In the genomic region with DNA sequence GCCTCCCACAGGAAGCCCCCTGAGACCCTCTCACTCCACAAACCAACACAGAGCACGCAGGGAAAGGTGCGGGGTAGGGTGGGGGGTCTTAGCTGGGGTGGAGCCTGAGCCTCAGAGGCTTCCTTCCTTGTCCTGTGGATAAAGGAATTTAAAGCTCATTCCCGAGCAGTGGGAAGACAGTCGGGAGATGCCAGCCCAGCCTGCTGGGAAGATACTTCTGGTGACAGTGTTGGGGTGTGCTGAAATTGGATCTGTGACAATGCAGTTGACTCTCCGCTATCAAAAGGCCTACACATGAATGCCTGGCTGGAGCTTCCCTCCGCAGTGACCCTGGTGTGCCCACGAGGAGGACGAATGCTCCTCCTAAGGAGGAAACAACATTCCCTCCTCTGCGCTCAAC, we compare ENCODE assay signal across 23 cellular contexts. TPM values are rescaled to one million over a fixed set of nuclear protein-coding genes. Genes with fewer than 3 reads are reported as not detected.
DNase-seq lines count a peak whose midpoint lies in the region; ATAC-seq and TF ChIP-seq lines count a peak whose summit lies in the region.
"Had no signal": no experiment of that assay in that cellular context is flagged by ENCODE, and none has a peak within 500 bp of the region (broad histone marks: within the 10 kb centered on the region; RNA-seq: fewer than 3 reads in every experiment).

No MANE protein-coding gene starts in this region.

- TF ChIP-seq CTCF in WTC11 (IDR thresholded peaks at IDR 0.05) (no peak), smooth muscle cell (IDR thresholded peaks at IDR 0.05; ENCODE audit: borderline replicate concordance, insufficient read depth, poor library complexity, severe bottlenecking) (no peak), HFFc6 (IDR thresholded peaks at IDR 0.05) (no peak)

- no peaks in the 10 kb centered on the region for H3K9me3 Mint-ChIP-seq in activated CD8-positive, alpha-beta memory T cell treated with anti-CD3 and anti-CD28 coated beads, Interleukin-2, amount 10 ng/mL, durations not matched to agents 7 days and 5 days (ENCODE audit: low read depth)
- H3K9me3 Mint-ChIP-seq in WTC11 (no peaks in the 10 kb centered on the region), HFFc6 (peaks cover 60% of the 10 kb centered on the region)
- H3K9me3 Mint-ChIP-seq in stimulated activated effector memory CD8-positive, alpha-beta T cell treated with anti-CD3 and anti-CD28 coated beads, Interleukin-12 subunit alpha, Interleukin-12 subunit beta, amount 100 ng/mL, for 72 hours, result no peaks in the 10 kb centered on the region
- H3K9me3 Mint-ChIP-seq: CD4-positive, alpha-beta memory T cell had no signal

- H3K27ac Mint-ChIP-seq in activated CD8-positive, alpha-beta memory T cell treated with anti-CD3 and anti-CD28 coated beads, Interleukin-2, amount 10 ng/mL, durations not matched to agents 7 days and 5 days, result peak overlapping the region; percentile 56
- H3K27ac Mint-ChIP-seq in WTC11, result peak overlapping the region; percentile 42
- H3K27ac Mint-ChIP-seq in stimulated activated effector memory CD8-positive, alpha-beta T cell treated with anti-CD3 and anti-CD28 coated beads, Interleukin-12 subunit alpha, Interleukin-12 subunit beta, amount 100 ng/mL, for 72 hours, result peak overlapping the region; percentile 45
- no peak overlapping the region for H3K27ac Mint-ChIP-seq in HFFc6

- 66% methylated on average over 9 of the region's 9 CpGs for WGBS in smooth muscle cell (ENCODE audit: low lambda C conversion rate)

- H2AFZ ChIP-seq in smooth muscle cell (ENCODE audit: low read depth), result no peak overlapping the region

- no peaks in the 10 kb centered on the region for H4K20me1 ChIP-seq in smooth muscle cell (ENCODE audit: low read depth)

- H3K27ac ChIP-seq in iPS-20b (ENCODE audit: low read length), result no peak overlapping the region
- no peak overlapping the region for H3K27ac ChIP-seq in smooth muscle cell (ENCODE audit: low read depth)
- H3K27ac ChIP-seq: A549, HL-60, KMS-11 had no signal

- no peaks in the 10 kb centered on the region for H3K27me3 Mint-ChIP-seq in activated CD8-positive, alpha-beta memory T cell treated with anti-CD3 and anti-CD28 coated beads, Interleukin-2, amount 10 ng/mL, durations not matched to agents 7 days and 5 days
- H3K27me3 Mint-ChIP-seq in WTC11 (ENCODE audit: low read depth) (no peaks in the 10 kb centered on the region), HFFc6 (ENCODE audit: insufficient read depth) (peaks cover 2% of the 10 kb centered on the region)
- H3K27me3 Mint-ChIP-seq: CD4-positive, alpha-beta memory T cell had no signal

- ATAC-seq in activated CD8-positive, alpha-beta memory T cell treated with anti-CD3 and anti-CD28 coated beads, Interleukin-2, amount 10 ng/mL, durations not matched to agents 7 days and 5 days, result no peak
- ATAC-seq in WTC11, result peak; percentile 62
- no peak for ATAC-seq in stimulated activated effector memory CD8-positive, alpha-beta T cell treated with anti-CD3 and anti-CD28 coated beads, Interleukin-12 subunit alpha, Interleukin-12 subunit beta, amount 100 ng/mL, for 72 hours
- ATAC-seq: A549 had no signal

- CTCF ChIA-PET in activated CD8-positive, alpha-beta memory T cell treated with anti-CD3 and anti-CD28 coated beads, Interleukin-2, amount 10 ng/mL, durations not matched to agents 7 days and 5 days (lab: Charles Lee), result interaction anchor here (0.8 to 1.0 kb wide), 3 partner anchors 13 to 176 kb away, joined by 3 read pairs; no protein-coding TSS in a partner anchor
- CTCF ChIA-PET in WTC11 (lab: Charles Lee), result interaction anchor here (1.0 to 3.2 kb wide), 9 partner anchors 13 to 173 kb away, joined by 3 to 10 read pairs (median 4); no protein-coding TSS in a partner anchor

- DNase-seq in activated CD8-positive, alpha-beta memory T cell treated with anti-CD3 and anti-CD28 coated beads, Interleukin-2, amount 10 ng/mL, durations not matched to agents 7 days and 5 days, result no peak
- DNase-seq in activated CD8-positive, alpha-beta memory T cell treated with anti-CD3 and anti-CD28 coated beads, Interleukin-2, amount 50 U/mL, for 4 hours, result no peak
- DNase-seq in WTC11 (ENCODE audit: low spot score) (no peak), smooth muscle cell (lab: John Stamatoyannopoulos, UW; ENCODE audit: unreplicated experiment) (no peak), HFFc6 (no peak)
- no peak for DNase-seq in stimulated activated effector memory CD8-positive, alpha-beta T cell treated with anti-CD3 and anti-CD28 coated beads, Interleukin-12 subunit alpha, Interleukin-12 subunit beta, amount 100 ng/mL, for 72 hours (ENCODE audit: low spot score in 2 of 2)
- DNase-seq: Calu3; CD4-positive, alpha-beta memory T cell; DMS53; EL; MV-4-11; NCI-H1694 treated with DMSO at 0.1 percent for 48 hours; NCI-H510A treated with DMSO at 0.1 percent for 48 hours; NCI-H774; OCI-M1; SHP77 had no signal

- no peak overlapping the region for H3K4me3 Mint-ChIP-seq in activated CD8-positive, alpha-beta memory T cell treated with anti-CD3 and anti-CD28 coated beads, Interleukin-2, amount 10 ng/mL, durations not matched to agents 7 days and 5 days
- H3K4me3 Mint-ChIP-seq in WTC11 (no peak overlapping the region), HFFc6 (no peak overlapping the region)
- H3K4me3 Mint-ChIP-seq in stimulated activated effector memory CD8-positive, alpha-beta T cell treated with anti-CD3 and anti-CD28 coated beads, Interleukin-12 subunit alpha, Interleukin-12 subunit beta, amount 100 ng/mL, for 72 hours, result no peak overlapping the region

- H3K4me1 Mint-ChIP-seq in activated CD8-positive, alpha-beta memory T cell treated with anti-CD3 and anti-CD28 coated beads, Interleukin-2, amount 10 ng/mL, durations not matched to agents 7 days and 5 days, result peaks cover 46% of the 10 kb centered on the region
- peaks cover 27% of the 10 kb centered on the region for H3K4me1 Mint-ChIP-seq in WTC11
- H3K4me1 Mint-ChIP-seq in stimulated activated effector memory CD8-positive, alpha-beta T cell treated with anti-CD3 and anti-CD28 coated beads, Interleukin-12 subunit alpha, Interleukin-12 subunit beta, amount 100 ng/mL, for 72 hours, result peaks cover 55% of the 10 kb centered on the region
- no peaks in the 10 kb centered on the region for H3K4me1 Mint-ChIP-seq in HFFc6 (ENCODE audit: low read depth)

- H3K27me3 ChIP-seq in iPS-20b (ENCODE audit: insufficient read depth, low read length) (no peaks in the 10 kb centered on the region), smooth muscle cell (ENCODE audit: low read depth) (peaks cover 3% of the 10 kb centered on the region)

- H3K4me2 ChIP-seq in smooth muscle cell, result no peak overlapping the region
- H3K4me2 ChIP-seq: A549, KMS-11 had no signal

- H3K4me1 ChIP-seq in iPS-20b (ENCODE audit: insufficient read depth, low read length), result peaks cover 18% of the 10 kb centered on the region; the same call in 1 of the 2 replicates
- peaks cover 7% of the 10 kb centered on the region for H3K4me1 ChIP-seq in smooth muscle cell (ENCODE audit: low read depth)
- H3K4me1 ChIP-seq: A549, HAP-1 had no signal

- H3K9ac ChIP-seq in iPS-20b (ENCODE audit: low read depth, low read length), result 0 out of 2 replicates have a peak overlapping the region, but pooled peaks have one; percentile 36
- H3K9ac ChIP-seq in smooth muscle cell (ENCODE audit: low read depth), result no peak overlapping the region
- H3K9ac ChIP-seq: KMS-11 had no signal

- no peaks in the 10 kb centered on the region for H3K79me2 ChIP-seq in smooth muscle cell (ENCODE audit: low read depth)

- H3K36me3 ChIP-seq in iPS-20b (ENCODE audit: insufficient read depth, low read depth, low read length) (no peaks in the 10 kb centered on the region), smooth muscle cell (ENCODE audit: low read depth) (no peaks in the 10 kb centered on the region)
- H3K36me3 ChIP-seq: HAP-1 had no signal

- peaks cover 36% of the 10 kb centered on the region for H3K36me3 Mint-ChIP-seq in activated CD8-positive, alpha-beta memory T cell treated with anti-CD3 and anti-CD28 coated beads, Interleukin-2, amount 10 ng/mL, durations not matched to agents 7 days and 5 days
- H3K36me3 Mint-ChIP-seq in WTC11 (no peaks in the 10 kb centered on the region), HFFc6 (ENCODE audit: low read depth) (no peaks in the 10 kb centered on the region)
- peaks cover 40% of the 10 kb centered on the region for H3K36me3 Mint-ChIP-seq in stimulated activated effector memory CD8-positive, alpha-beta T cell treated with anti-CD3 and anti-CD28 coated beads, Interleukin-12 subunit alpha, Interleukin-12 subunit beta, amount 100 ng/mL, for 72 hours

- H3F3A ChIP-seq in smooth muscle cell (ENCODE audit: low read depth), result no peaks in the 10 kb centered on the region

- POLR2A ChIA-PET in WTC11 (lab: Charles Lee), result interaction anchor here (0.8 kb wide), 1 partner anchor 33 kb away, joined by 3 read pairs; no protein-coding TSS in a partner anchor

- H3K9me3 ChIP-seq in iPS-20b (ENCODE audit: insufficient read depth, low read depth, low read length) (no peaks in the 10 kb centered on the region), smooth muscle cell (replicated peaks; ENCODE audit: low read depth) (no peaks in the 10 kb centered on the region)
- H3K9me3 ChIP-seq: A549, HAP-1 had no signal

- H3K4me3 ChIP-seq in iPS-20b (ENCODE audit: low read length) (no peak overlapping the region), smooth muscle cell (no peak overlapping the region)
- H3K4me3 ChIP-seq: A549, HAP-1 had no signal

TF ChIP-seq in WTC11, 78 proteins besides CTCF, POLR2A, EP300 and RAD21:
- TF ChIP-seq ZBTB43 (CRISPR knock-in tag; IDR thresholded peaks at IDR 0.05) (no peak), CDX4 (CRISPR knock-in tag; IDR thresholded peaks at IDR 0.05; ENCODE audit: borderline replicate concordance) (no peak)

RNA-seq across cellular contexts. Expression of gene JAKMIP1, which starts 45.5 kb away (rescaled TPM):
- total RNA-seq in activated CD8-positive, alpha-beta memory T cell treated with anti-CD3 and anti-CD28 coated beads, Interleukin-2, amount 10 ng/mL, durations not matched to agents 7 days and 5 days, result 10 to 100 TPM; 41.7 to 57.8 TPM
- 4.0 to 5.6 TPM (median 5.4 TPM) in 3 replicates for total RNA-seq in WTC11 (2021)
- total RNA-seq in smooth muscle cell, result 0.45 TPM in 1 of 2 replicates, not detected in the other
- polyA plus RNA-seq in smooth muscle cell, result 0.07 and 0.64 TPM in 2 replicates
- not detected for total RNA-seq in HFFc6 (2021; fragmentation: NEBNext Ultra II Directional; extraction: Animal tissue kit (Norgen Biotek cat#: 25700))
- total RNA-seq: Calu3, HT1080 had no signal
- polyA plus RNA-seq: A549, BJ had no signal
